ENCODE assay signal across 2 cellular contexts in genomic region chr4:78606035-78606434, GRCh38.
TF ChIP-seq lines count a peak whose summit lies in the region.

No MANE protein-coding gene starts in this region.

TF ChIP-seq in HCT116, 20 proteins besides CTCF, POLR2A, EP300 and RAD21:
- peak; percentile 18; the same call in 1 of the 2 replicates for TF ChIP-seq POLR2AphosphoS5 (IDR thresholded peaks at IDR 0.05; ENCODE audit: low read depth, low read length)
- no peak for TF ChIP-seq ATF3 (IDR thresholded peaks at IDR 0.05)
- TF ChIP-seq JUND (IDR thresholded peaks at IDR 0.05) = no peak
- TF ChIP-seq ZFX (IDR thresholded peaks at IDR 0.05) = no peak
- no peak for TF ChIP-seq SP1 (IDR thresholded peaks at IDR 0.05; ENCODE audit: low read depth)
- TF ChIP-seq, protein P1, sequence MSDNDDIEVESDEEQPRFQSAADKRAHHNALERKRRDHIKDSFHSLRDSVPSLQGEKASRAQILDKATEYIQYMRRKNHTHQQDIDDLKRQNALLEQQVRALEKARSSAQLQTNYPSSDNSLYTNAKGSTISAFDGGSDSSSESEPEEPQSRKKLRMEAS (IDR thresholded peaks at IDR 0.05) = no peak
- TF ChIP-seq, protein P2, sequence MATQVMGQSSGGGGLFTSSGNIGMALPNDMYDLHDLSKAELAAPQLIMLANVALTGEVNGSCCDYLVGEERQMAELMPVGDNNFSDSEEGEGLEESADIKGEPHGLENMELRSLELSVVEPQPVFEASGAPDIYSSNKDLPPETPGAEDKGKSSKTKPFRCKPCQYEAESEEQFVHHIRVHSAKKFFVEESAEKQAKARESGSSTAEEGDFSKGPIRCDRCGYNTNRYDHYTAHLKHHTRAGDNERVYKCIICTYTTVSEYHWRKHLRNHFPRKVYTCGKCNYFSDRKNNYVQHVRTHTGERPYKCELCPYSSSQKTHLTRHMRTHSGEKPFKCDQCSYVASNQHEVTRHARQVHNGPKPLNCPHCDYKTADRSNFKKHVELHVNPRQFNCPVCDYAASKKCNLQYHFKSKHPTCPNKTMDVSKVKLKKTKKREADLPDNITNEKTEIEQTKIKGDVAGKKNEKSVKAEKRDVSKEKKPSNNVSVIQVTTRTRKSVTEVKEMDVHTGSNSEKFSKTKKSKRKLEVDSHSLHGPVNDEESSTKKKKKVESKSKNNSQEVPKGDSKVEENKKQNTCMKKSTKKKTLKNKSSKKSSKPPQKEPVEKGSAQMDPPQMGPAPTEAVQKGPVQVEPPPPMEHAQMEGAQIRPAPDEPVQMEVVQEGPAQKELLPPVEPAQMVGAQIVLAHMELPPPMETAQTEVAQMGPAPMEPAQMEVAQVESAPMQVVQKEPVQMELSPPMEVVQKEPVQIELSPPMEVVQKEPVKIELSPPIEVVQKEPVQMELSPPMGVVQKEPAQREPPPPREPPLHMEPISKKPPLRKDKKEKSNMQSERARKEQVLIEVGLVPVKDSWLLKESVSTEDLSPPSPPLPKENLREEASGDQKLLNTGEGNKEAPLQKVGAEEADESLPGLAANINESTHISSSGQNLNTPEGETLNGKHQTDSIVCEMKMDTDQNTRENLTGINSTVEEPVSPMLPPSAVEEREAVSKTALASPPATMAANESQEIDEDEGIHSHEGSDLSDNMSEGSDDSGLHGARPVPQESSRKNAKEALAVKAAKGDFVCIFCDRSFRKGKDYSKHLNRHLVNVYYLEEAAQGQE (IDR thresholded peaks at IDR 0.05; ENCODE audit: low read depth) = no peak
TF ChIP-seq in HCT116: peak in this region for 1.

TF ChIP-seq in GM12878, 131 proteins besides CTCF, POLR2A, EP300 and RAD21:
- TF ChIP-seq, protein P1 (IDR thresholded peaks at IDR 0.05; ENCODE audit: low read depth, low read length) = no peak
- TF ChIP-seq, protein P2 (IDR thresholded peaks at IDR 0.05; ENCODE audit: low read depth, low read length) = peak; percentile 40; the same call in 1 of the 2 replicates
- TF ChIP-seq MEF2B (IDR thresholded peaks at IDR 0.05; ENCODE audit: partially characterized antibody, poor library complexity, severe bottlenecking) = no peak
- TF ChIP-seq IKZF1 (conservative IDR thresholded peaks at IDR 0.05) = no peak
